ENCODE assay signal across 8 cellular contexts in the genomic region with DNA sequence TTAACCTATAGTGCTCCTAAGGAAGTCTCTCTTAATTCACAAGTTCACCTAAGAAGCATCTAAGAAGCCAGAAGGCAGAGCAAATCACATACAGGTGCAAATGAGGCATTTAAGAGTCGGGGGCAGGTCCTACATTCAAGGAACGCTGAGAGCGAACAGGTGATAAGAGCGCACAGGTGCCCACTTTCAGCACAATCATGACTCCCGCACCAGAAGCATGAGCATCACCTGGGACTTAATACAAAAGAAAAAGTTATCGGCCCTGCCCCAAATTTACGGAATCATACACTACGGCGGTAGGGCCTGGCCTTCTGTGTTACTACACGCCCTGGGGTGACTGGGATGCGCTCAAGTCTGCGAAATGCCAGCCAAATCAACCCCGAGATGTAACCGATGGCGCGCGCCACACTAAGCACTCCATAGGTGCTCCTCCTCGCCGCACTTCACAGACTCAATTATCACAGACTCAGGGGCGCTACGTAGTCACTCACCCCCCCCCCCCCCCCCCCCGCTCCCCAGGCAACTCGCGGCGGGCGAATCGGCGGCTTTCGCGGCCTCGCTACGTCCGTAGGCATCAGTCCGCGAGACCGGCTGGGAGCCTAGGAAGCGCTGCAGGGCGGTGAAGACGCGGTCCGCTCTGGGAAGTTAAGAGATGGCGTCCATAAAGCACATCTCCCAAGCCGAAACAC.
DNase-seq lines count a peak whose midpoint lies in the region; TF ChIP-seq lines count a peak whose summit lies in the region.

No MANE protein-coding gene starts in this region.

- TF ChIP-seq CTCF in WI38 (IDR thresholded peaks at IDR 0.05; ENCODE audit: low read depth, low read length): no peak

- peak; percentile 31 for DNase-seq in GM04504 (ENCODE audit: low read depth)
- DNase-seq in HEK293T (ENCODE audit: extremely low spot score): peak; percentile 52
- DNase-seq in MV-4-11 (lab: John Stamatoyannopoulos, UW): peak; percentile 41
- peak; percentile 65 for DNase-seq in central memory CD4-positive, alpha-beta T cell
- DNase-seq in kidney glomerular epithelial cell (lab: John Stamatoyannopoulos, UW): peak; percentile 62
- peak; percentile 8 to 14 for DNase-seq in stimulated activated CD4-positive, alpha-beta T cell treated with anti-CD3 and anti-CD28 coated beads, Interleukin-15, amount 100 ng/mL, for 1 hour (ENCODE audit: low read depth in 1 of 2, low spot score in 1 of 2)
- no peak for DNase-seq in NCI-H446 treated with DMSO at 0.1 percent for 48 hours (lab: John Stamatoyannopoulos, UW)

- CTCF ChIA-PET in HEK293T (lab: Yijun Ruan, JAX): no interaction called here

- peak overlapping the region; percentile 77 for H3K4me3 ChIP-seq in WI38 (ENCODE audit: low read depth, low read length)

- POLR2A ChIA-PET in HEK293T (lab: Yijun Ruan, JAX): no interaction called here

TF ChIP-seq in HEK293T, 16 proteins besides CTCF, POLR2A, EP300 and RAD21:
- no peak for TF ChIP-seq FOXA1 (IDR thresholded peaks at IDR 0.05)
- TF ChIP-seq BHLHE40 (IDR thresholded peaks at IDR 0.05; ENCODE audit: borderline replicate concordance): no peak
TF ChIP-seq in HEK293T: peak in this region for 0.
